ENCODE assay signal across 1 cellular context in genomic region chr1:183918589-183918988, GRCh38.
TF ChIP-seq lines count a peak whose summit lies in the region.

No MANE protein-coding gene starts in this region.

TF ChIP-seq in Ishikawa, 13 proteins besides CTCF, POLR2A, EP300 and RAD21:
- no peak for TF ChIP-seq TCF12 (IDR thresholded peaks at IDR 0.05; ENCODE audit: low read depth)
- no peak for TF ChIP-seq YY1 (IDR thresholded peaks at IDR 0.05; ENCODE audit: low read depth)
- TF ChIP-seq EGR1 (IDR thresholded peaks at IDR 0.05) = no peak
- TF ChIP-seq FOXM1 (IDR thresholded peaks at IDR 0.05; ENCODE audit: borderline replicate concordance, low read depth) = no peak
- TF ChIP-seq USF1 (IDR thresholded peaks at IDR 0.05) = no peak
- TF ChIP-seq CREB1 (IDR thresholded peaks at IDR 0.05; ENCODE audit: low read depth) = no peak
- no peak for TF ChIP-seq MAX (IDR thresholded peaks at IDR 0.05)
- no peak for TF ChIP-seq CEBPB (IDR thresholded peaks at IDR 0.05)
